In genomic region chr3:195221015-195221853, GRCh38 we compare ENCODE assay signal across 10 cellular contexts. TPM values are rescaled to one million over a fixed set of nuclear protein-coding genes. Genes with fewer than 3 reads are reported as not detected.
DNase-seq lines count a peak whose midpoint lies in the region; ATAC-seq lines count a peak whose summit lies in the region.
"Had no signal": no experiment of that assay in that cellular context is flagged by ENCODE, and none has a peak within 500 bp of the region (broad histone marks: within the 10 kb centered on the region; RNA-seq: fewer than 3 reads in every experiment).

No MANE protein-coding gene starts in this region.

- H3K79me1 ChIP-seq in mesenchymal stem cell (replicated peaks; ENCODE audit: low read length, poor library complexity, severe bottlenecking): peaks cover 24% of the 10 kb centered on the region

- H3K23ac ChIP-seq in mesenchymal stem cell (ENCODE audit: low read length in 2 of 2): no peak overlapping the region

- H3K14ac ChIP-seq in mesenchymal stem cell (ENCODE audit: low read length in 2 of 2): no peak overlapping the region

- H3K36me3 Mint-ChIP-seq in activated naive CD8-positive, alpha-beta T cell treated with anti-CD3 and anti-CD28 coated beads, Interleukin-2, amount 50 U/mL, for 24 hours (ENCODE audit: low read depth): peaks cover 18% of the 10 kb centered on the region
- H3K36me3 Mint-ChIP-seq in activated naive CD8-positive, alpha-beta T cell treated with anti-CD3 and anti-CD28 coated beads for 36 hours: peaks cover 23% of the 10 kb centered on the region
- H3K36me3 Mint-ChIP-seq in central memory CD8-positive, alpha-beta T cell (ENCODE audit: insufficient read depth): no peaks in the 10 kb centered on the region
- H3K36me3 Mint-ChIP-seq in activated T-helper 17 cell treated with anti-CD3 and anti-CD28 coated beads, Interleukin-2, amount 50 U/mL, for 72 hours (ENCODE audit: low read depth): no peaks in the 10 kb centered on the region

- no peak overlapping the region for H2BK120ac ChIP-seq in mesenchymal stem cell (ENCODE audit: low read depth, low read length)

- peaks cover 14% of the 10 kb centered on the region for H3K4me1 ChIP-seq in mesenchymal stem cell (ENCODE audit: control insufficient read depth, insufficient read depth, low read depth, low read length)

- H3K4me3 Mint-ChIP-seq in activated naive CD8-positive, alpha-beta T cell treated with anti-CD3 and anti-CD28 coated beads, Interleukin-2, amount 50 U/mL, for 24 hours: no peak overlapping the region
- no peak overlapping the region for H3K4me3 Mint-ChIP-seq in activated naive CD8-positive, alpha-beta T cell treated with anti-CD3 and anti-CD28 coated beads for 36 hours
- no peak overlapping the region for H3K4me3 Mint-ChIP-seq in central memory CD8-positive, alpha-beta T cell
- no peak overlapping the region for H3K4me3 Mint-ChIP-seq in activated T-helper 17 cell treated with anti-CD3 and anti-CD28 coated beads, Interleukin-2, amount 50 U/mL, for 72 hours
- H3K4me3 Mint-ChIP-seq: B cell had no signal

- DNase-seq in activated naive CD8-positive, alpha-beta T cell treated with anti-CD3 and anti-CD28 coated beads, Interleukin-2, amount 50 U/mL, for 24 hours: no peak
- DNase-seq in activated naive CD8-positive, alpha-beta T cell treated with anti-CD3 and anti-CD28 coated beads for 36 hours: no peak
- no peak for DNase-seq in central memory CD8-positive, alpha-beta T cell (ENCODE audit: low spot score in 2 of 2)
- DNase-seq in mesenchymal stem cell (peak; percentile 21), ureter (ENCODE audit: low spot score) (peak; percentile 57), putamen (ENCODE audit: low spot score) (no peak)
- DNase-seq: dermis blood vessel endothelial cell had no signal

- no peak overlapping the region for H3K27ac Mint-ChIP-seq in activated naive CD8-positive, alpha-beta T cell treated with anti-CD3 and anti-CD28 coated beads, Interleukin-2, amount 50 U/mL, for 24 hours
- no peak overlapping the region for H3K27ac Mint-ChIP-seq in activated naive CD8-positive, alpha-beta T cell treated with anti-CD3 and anti-CD28 coated beads for 36 hours
- peak overlapping the region; percentile 60 for H3K27ac Mint-ChIP-seq in central memory CD8-positive, alpha-beta T cell (ENCODE audit: low read depth)
- H3K27ac Mint-ChIP-seq in activated T-helper 17 cell treated with anti-CD3 and anti-CD28 coated beads, Interleukin-2, amount 50 U/mL, for 72 hours: no peak overlapping the region
- H3K27ac Mint-ChIP-seq: B cell had no signal

- H3K4me3 ChIP-seq in mesenchymal stem cell (ENCODE audit: insufficient read depth in 1 of 2, low read depth in 1 of 2, low read length in 2 of 2): no peak overlapping the region

- H3K27ac ChIP-seq in mesenchymal stem cell (ENCODE audit: low read length, poor library complexity, severe bottlenecking): no peak overlapping the region

- no peak overlapping the region for H2BK15ac ChIP-seq in mesenchymal stem cell (ENCODE audit: low read depth, poor library complexity, severe bottlenecking)

- H3K4me1 Mint-ChIP-seq in activated naive CD8-positive, alpha-beta T cell treated with anti-CD3 and anti-CD28 coated beads, Interleukin-2, amount 50 U/mL, for 24 hours: peaks cover 12% of the 10 kb centered on the region
- peaks cover 4% of the 10 kb centered on the region for H3K4me1 Mint-ChIP-seq in activated naive CD8-positive, alpha-beta T cell treated with anti-CD3 and anti-CD28 coated beads for 36 hours
- H3K4me1 Mint-ChIP-seq in central memory CD8-positive, alpha-beta T cell: peaks cover 3% of the 10 kb centered on the region
- H3K4me1 Mint-ChIP-seq in activated T-helper 17 cell treated with anti-CD3 and anti-CD28 coated beads, Interleukin-2, amount 50 U/mL, for 72 hours: no peaks in the 10 kb centered on the region
- H3K4me1 Mint-ChIP-seq: B cell had no signal

- H2AFZ ChIP-seq in mesenchymal stem cell (ENCODE audit: low read depth, low read length): no peak overlapping the region

- H2BK12ac ChIP-seq in mesenchymal stem cell (ENCODE audit: low read length in 2 of 2): no peak overlapping the region

- ATAC-seq in activated naive CD8-positive, alpha-beta T cell treated with anti-CD3 and anti-CD28 coated beads, Interleukin-2, amount 50 U/mL, for 24 hours: peak; percentile 83
- no peak for ATAC-seq in central memory CD8-positive, alpha-beta T cell (replicated peaks; ENCODE audit: extremely low read depth, poor library complexity, severe bottlenecking)
- ATAC-seq in activated T-helper 17 cell treated with anti-CD3 and anti-CD28 coated beads, Interleukin-2, amount 50 U/mL, for 72 hours (replicated peaks): no peak
- no peak for ATAC-seq in GM19023 (IDR thresholded peaks at IDR 0.05; ENCODE audit: unreplicated experiment)

- no peak overlapping the region for H2BK5ac ChIP-seq in mesenchymal stem cell (ENCODE audit: low read depth, low read length, poor library complexity, severe bottlenecking)

- no peaks in the 10 kb centered on the region for H3K9me3 ChIP-seq in mesenchymal stem cell (ENCODE audit: control insufficient read depth, low read length)

- H3K27me3 ChIP-seq in mesenchymal stem cell (ENCODE audit: control insufficient read depth in 1 of 2, insufficient read depth in 1 of 2, low read length in 2 of 2): no peaks in the 10 kb centered on the region

- peaks cover 8 to 9% of the 10 kb centered on the region in 2 experiments for H3K36me3 ChIP-seq in mesenchymal stem cell (ENCODE audit: control insufficient read depth in 1 of 2, insufficient read depth in 2 of 2, low read depth in 1 of 2, low read length in 2 of 2)

- 98% methylated on average over 9 of the region's 9 CpGs for WGBS in mesenchymal stem cell

- no peak overlapping the region for H2AK5ac ChIP-seq in mesenchymal stem cell (ENCODE audit: low read length, severe bottlenecking)

- no peaks in the 10 kb centered on the region for H3K27me3 Mint-ChIP-seq in activated naive CD8-positive, alpha-beta T cell treated with anti-CD3 and anti-CD28 coated beads, Interleukin-2, amount 50 U/mL, for 24 hours
- H3K27me3 Mint-ChIP-seq in activated naive CD8-positive, alpha-beta T cell treated with anti-CD3 and anti-CD28 coated beads for 36 hours: no peaks in the 10 kb centered on the region
- H3K27me3 Mint-ChIP-seq in central memory CD8-positive, alpha-beta T cell: no peaks in the 10 kb centered on the region
- no peaks in the 10 kb centered on the region for H3K27me3 Mint-ChIP-seq in activated T-helper 17 cell treated with anti-CD3 and anti-CD28 coated beads, Interleukin-2, amount 50 U/mL, for 72 hours
- H3K27me3 Mint-ChIP-seq: B cell had no signal

- H4K8ac ChIP-seq in mesenchymal stem cell (ENCODE audit: low read length): no peak overlapping the region

- no peaks in the 10 kb centered on the region for H3K9me3 Mint-ChIP-seq in activated naive CD8-positive, alpha-beta T cell treated with anti-CD3 and anti-CD28 coated beads, Interleukin-2, amount 50 U/mL, for 24 hours
- H3K9me3 Mint-ChIP-seq in activated naive CD8-positive, alpha-beta T cell treated with anti-CD3 and anti-CD28 coated beads for 36 hours: peaks cover 3% of the 10 kb centered on the region
- no peaks in the 10 kb centered on the region for H3K9me3 Mint-ChIP-seq in central memory CD8-positive, alpha-beta T cell
- no peaks in the 10 kb centered on the region for H3K9me3 Mint-ChIP-seq in activated T-helper 17 cell treated with anti-CD3 and anti-CD28 coated beads, Interleukin-2, amount 50 U/mL, for 72 hours

- H3K4ac ChIP-seq in mesenchymal stem cell (ENCODE audit: low read depth in 1 of 2, low read length in 2 of 2): no peak overlapping the region

- H3K4me2 ChIP-seq in mesenchymal stem cell (ENCODE audit: low read length, poor library complexity, severe bottlenecking): no peak overlapping the region

- H3K18ac ChIP-seq in mesenchymal stem cell (ENCODE audit: low read depth in 1 of 2, low read length in 2 of 2): no peak overlapping the region

- H4K91ac ChIP-seq in mesenchymal stem cell (ENCODE audit: low read length): peak overlapping the region; percentile 43

- H3K9ac ChIP-seq in mesenchymal stem cell (ENCODE audit: low read length): no peak overlapping the region

RNA-seq across cellular contexts. Expression of gene XXYLT1, which starts 49.7 kb away (rescaled TPM):
- total RNA-seq in activated naive CD8-positive, alpha-beta T cell treated with anti-CD3 and anti-CD28 coated beads for 36 hours: 1 to 10 TPM; 8.8 to 9.6 TPM
- 27.1 TPM for polyA plus RNA-seq in mesenchymal stem cell (2013, experiment 1 of 2)
- polyA plus RNA-seq in mesenchymal stem cell (2013, experiment 2 of 2): 27.1 TPM
- 19.7 TPM for total RNA-seq in ureter
- 1 to 10 TPM; 7.0 to 7.4 TPM for total RNA-seq in activated T-helper 17 cell treated with anti-CD3 and anti-CD28 coated beads, Interleukin-2, amount 50 U/mL, for 72 hours

Comparison
In these comparisons a context has a peak if more than half of its experiments do, and no peak if none do; other contexts are left out.
1. DNase-seq: peak in mesenchymal stem cell (single experiment) and ureter (single experiment); none in activated naive CD8-positive, alpha-beta T cell treated with anti-CD3 and anti-CD28 coated beads, Interleukin-2, amount 50 U/mL, for 24 hours (single experiment), activated naive CD8-positive, alpha-beta T cell treated with anti-CD3 and anti-CD28 coated beads for 36 hours (single experiment), central memory CD8-positive, alpha-beta T cell (0 of 2) and putamen (single experiment).